In genomic region chr13:44088911-44089851, GRCh38 we compare ENCODE assay signal across 17 cellular contexts.
DNase-seq lines count a peak whose midpoint lies in the region; ATAC-seq and TF ChIP-seq lines count a peak whose summit lies in the region.
"Had no signal": no experiment of that assay in that cellular context is flagged by ENCODE, and none has a peak within 500 bp of the region (broad histone marks: within the 10 kb centered on the region; RNA-seq: fewer than 3 reads in every experiment).

No MANE protein-coding gene starts in this region.

- H3K27me3 Mint-ChIP-seq in CD8-positive, alpha-beta T cell (ENCODE audit: low read depth): no peaks in the 10 kb centered on the region
- no peaks in the 10 kb centered on the region for H3K27me3 Mint-ChIP-seq in activated naive CD8-positive, alpha-beta T cell

- H2AK5ac ChIP-seq in trophoblast cell (ENCODE audit: low read length): no peak overlapping the region

- H2BK5ac ChIP-seq in trophoblast cell (ENCODE audit: low read depth, low read length, poor library complexity): no peak overlapping the region

- H3K14ac ChIP-seq in trophoblast cell (ENCODE audit: low read length): no peak overlapping the region

- no peaks in the 10 kb centered on the region for H3K79me1 ChIP-seq in trophoblast cell (ENCODE audit: low read length)

- H4K91ac ChIP-seq in trophoblast cell (ENCODE audit: low read depth, low read length): no peak overlapping the region

- no peaks in the 10 kb centered on the region for H3K9me3 ChIP-seq in CD8-positive, alpha-beta T cell (ENCODE audit: low read length)
- H3K9me3 ChIP-seq in trophoblast cell (ENCODE audit: insufficient read depth, low read depth, low read length): no peaks in the 10 kb centered on the region
- no peaks in the 10 kb centered on the region for H3K9me3 ChIP-seq in ovary
- H3K9me3 ChIP-seq: mucosa of descending colon, Peyer's patch, upper lobe of right lung had no signal

- H3K79me2 ChIP-seq in KMS-11 (ENCODE audit: insufficient read depth, low read depth) (no peaks in the 10 kb centered on the region), trophoblast cell (ENCODE audit: control insufficient read depth, insufficient read depth, low read length, poor library complexity) (no peaks in the 10 kb centered on the region)

- ATAC-seq in CD8-positive, alpha-beta T cell: peak; percentile 69
- ATAC-seq: mucosa of descending colon, upper lobe of right lung had no signal

- H3K23ac ChIP-seq in trophoblast cell (ENCODE audit: low read length): no peak overlapping the region

- TF ChIP-seq CTCF in CD8-positive, alpha-beta T cell (IDR thresholded peaks at IDR 0.05): no peak
- TF ChIP-seq CTCF in KMS-11 (conservative IDR thresholded peaks at IDR 0.05; ENCODE audit: low read depth, low read length): no peak
- TF ChIP-seq CTCF in ovary (IDR thresholded peaks at IDR 0.05): no peak

- H3K27ac Mint-ChIP-seq in CD8-positive, alpha-beta T cell: peak overlapping the region; percentile 42
- H3K27ac Mint-ChIP-seq in activated naive CD8-positive, alpha-beta T cell: peak overlapping the region; percentile 85
- H3K27ac Mint-ChIP-seq: T-helper 1 cell treated with Interleukin-12 subunit alpha and Interleukin-12 subunit beta and Interleukin-4 antibody, amounts not matched to agents 30 μg/mL and 1 μg/mL, for 36 hours had no signal

- H3K36me3 ChIP-seq in CD8-positive, alpha-beta T cell (ENCODE audit: insufficient read depth, low read length): no peaks in the 10 kb centered on the region
- H3K36me3 ChIP-seq in KMS-11 (ENCODE audit: insufficient read depth) (no peaks in the 10 kb centered on the region), trophoblast cell (ENCODE audit: control insufficient read depth in 1 of 2, insufficient read depth in 2 of 2, low read length in 2 of 2) (no peaks in the 10 kb centered on the region), ovary (no peaks in the 10 kb centered on the region)
- H3K36me3 ChIP-seq: BLaER1, Peyer's patch, upper lobe of right lung had no signal

- peaks cover 3% of the 10 kb centered on the region for H3K9me3 Mint-ChIP-seq in CD8-positive, alpha-beta T cell
- H3K9me3 Mint-ChIP-seq in activated naive CD8-positive, alpha-beta T cell (ENCODE audit: low read depth): no peaks in the 10 kb centered on the region
- H3K9me3 Mint-ChIP-seq: T-helper 1 cell treated with Interleukin-12 subunit alpha and Interleukin-12 subunit beta and Interleukin-4 antibody, amounts not matched to agents 30 μg/mL and 1 μg/mL, for 36 hours had no signal

- no peaks in the 10 kb centered on the region for H4K20me1 ChIP-seq in KMS-11 (ENCODE audit: insufficient read depth)
- H4K20me1 ChIP-seq: BLaER1 had no signal

- no peak for TF ChIP-seq EP300 in ovary (IDR thresholded peaks at IDR 0.05)

- POLR2A ChIA-PET in CD8-positive, alpha-beta T cell (lab: Charles Lee): interaction anchor here (0.6 kb wide), 1 partner anchor 37 kb away, joined by 3 read pairs; no protein-coding TSS in a partner anchor

- no peak overlapping the region for H3K4me3 Mint-ChIP-seq in CD8-positive, alpha-beta T cell
- no peak overlapping the region for H3K4me3 Mint-ChIP-seq in activated naive CD8-positive, alpha-beta T cell
- H3K4me3 Mint-ChIP-seq: T-helper 1 cell treated with Interleukin-12 subunit alpha and Interleukin-12 subunit beta and Interleukin-4 antibody, amounts not matched to agents 30 μg/mL and 1 μg/mL, for 36 hours had no signal

- no peaks in the 10 kb centered on the region for H3K36me3 Mint-ChIP-seq in CD8-positive, alpha-beta T cell
- no peaks in the 10 kb centered on the region for H3K36me3 Mint-ChIP-seq in activated naive CD8-positive, alpha-beta T cell

- no peak overlapping the region for H3K4ac ChIP-seq in trophoblast cell (ENCODE audit: low read depth, low read length)

- CTCF ChIA-PET in CD8-positive, alpha-beta T cell (lab: Charles Lee): no interaction called here

- H3K18ac ChIP-seq in trophoblast cell (ENCODE audit: low read length): no peak overlapping the region

- no CpG with 5 or more reads among the region's 6 CpGs for WGBS in trophoblast cell (ENCODE audit: extremely low coverage, insufficient coverage, insufficient read length)
- WGBS in ovary, 3 donors: 84 to 88% (median 87%) methylated on average over 6 of the region's 6 CpGs

- no peak overlapping the region for H3K4me3 ChIP-seq in CD8-positive, alpha-beta T cell (ENCODE audit: low read depth, low read length)
- H3K4me3 ChIP-seq in KMS-11 (IDR thresholded peaks at IDR 0.05; ENCODE audit: insufficient read depth, low read depth, low read length): no peak overlapping the region
- H3K4me3 ChIP-seq in trophoblast cell (ENCODE audit: low read depth, low read length): no peak overlapping the region
- no peak overlapping the region for H3K4me3 ChIP-seq in ovary
- H3K4me3 ChIP-seq: BLaER1, mucosa of descending colon, Peyer's patch, upper lobe of right lung had no signal

- no peak for DNase-seq in CD8-positive, alpha-beta T cell
- peak; percentile 43 to 75 for DNase-seq in trophoblast cell
- no peak for DNase-seq in ovary
- no peak for DNase-seq in NCI-H1092 treated with DMSO at 0.1 percent for 48 hours (lab: John Stamatoyannopoulos, UW)
- no peak for DNase-seq in iPS-NIHi11 (ENCODE audit: low spot score)
- DNase-seq: activated CD4-positive, alpha-beta T cell treated with anti-CD3 and anti-CD28 coated beads for 4 hours; activated effector memory CD4-positive, alpha-beta T cell treated with anti-CD3 and anti-CD28 coated beads, Interleukin-2, amount 50 U/mL, for 16 hours; mucosa of descending colon; NCI-H1436 treated with DMSO at 0.1 percent for 48 hours; NCI-H510A; Peyer's patch; posterior cingulate gyrus; upper lobe of right lung had no signal

- no peak overlapping the region for H2BK12ac ChIP-seq in trophoblast cell (ENCODE audit: low read length)

- no peaks in the 10 kb centered on the region for H3K27me3 ChIP-seq in CD8-positive, alpha-beta T cell (ENCODE audit: insufficient read depth, low read length)
- H3K27me3 ChIP-seq in KMS-11 (ENCODE audit: insufficient read depth, low read depth) (no peaks in the 10 kb centered on the region), trophoblast cell (ENCODE audit: insufficient read depth, low read length) (no peaks in the 10 kb centered on the region), ovary (no peaks in the 10 kb centered on the region)
- H3K27me3 ChIP-seq: BLaER1, Peyer's patch, upper lobe of right lung had no signal

- no peak overlapping the region for H4K12ac ChIP-seq in trophoblast cell (ENCODE audit: low read depth, low read length)

- TF ChIP-seq POLR2A in ovary (IDR thresholded peaks at IDR 0.05): no peak

- H3K27ac ChIP-seq in CD8-positive, alpha-beta T cell (ENCODE audit: low read depth, low read length): no peak overlapping the region
- H3K27ac ChIP-seq in KMS-11: peak overlapping the region; percentile 69
- H3K27ac ChIP-seq in trophoblast cell (ENCODE audit: low read depth, low read length): no peak overlapping the region
- no peak overlapping the region for H3K27ac ChIP-seq in ovary
- H3K27ac ChIP-seq: BLaER1, Peyer's patch, upper lobe of right lung had no signal

- H2BK120ac ChIP-seq in trophoblast cell (ENCODE audit: insufficient read depth, low read length, poor library complexity): no peak overlapping the region

- H2AFZ ChIP-seq in KMS-11 (ENCODE audit: low read depth) (no peak overlapping the region), trophoblast cell (ENCODE audit: insufficient read depth, low read length, poor library complexity) (no peak overlapping the region)

- H3K4me2 ChIP-seq in KMS-11 (peak overlapping the region; percentile 66), trophoblast cell (ENCODE audit: low read length) (no peak overlapping the region)
- H3K4me2 ChIP-seq: BLaER1 had no signal

- H3K4me1 Mint-ChIP-seq in CD8-positive, alpha-beta T cell (ENCODE audit: low read depth): peaks cover 27% of the 10 kb centered on the region
- peaks cover 34% of the 10 kb centered on the region for H3K4me1 Mint-ChIP-seq in activated naive CD8-positive, alpha-beta T cell (ENCODE audit: low read depth)

- H4K8ac ChIP-seq in trophoblast cell (ENCODE audit: low read depth, low read length): no peak overlapping the region

- H3K9ac ChIP-seq in KMS-11 (peak overlapping the region; percentile 26; the same call in 1 of the 2 replicates), trophoblast cell (ENCODE audit: low read length) (no peak overlapping the region)
- H3K9ac ChIP-seq: BLaER1 had no signal

- H3K4me1 ChIP-seq in CD8-positive, alpha-beta T cell (ENCODE audit: insufficient read depth, low read length): peaks cover 8% of the 10 kb centered on the region
- H3K4me1 ChIP-seq in KMS-11 (ENCODE audit: low read depth, poor library complexity, severe bottlenecking) (peaks cover 39% of the 10 kb centered on the region), trophoblast cell (ENCODE audit: control insufficient read depth in 1 of 2, insufficient read depth in 2 of 2, low read length in 2 of 2) (no peaks in the 10 kb centered on the region), ovary (ENCODE audit: insufficient read depth) (no peaks in the 10 kb centered on the region)
- H3K4me1 ChIP-seq: Peyer's patch, upper lobe of right lung had no signal

- intact Hi-C loops in CD8-positive, alpha-beta T cell (cut with DNase I, micrococcal nuclease): no loop called here
- intact Hi-C loops in ovary (cut with DNase I): no loop called here

Comparison
In these comparisons a context has a peak if more than half of its experiments do, and no peak if none do; other contexts are left out.
1. DNase-seq: peak in trophoblast cell (2 of 2); none in CD8-positive, alpha-beta T cell (0 of 7), ovary (0 of 5), NCI-H1092 treated with DMSO at 0.1 percent for 48 hours (single experiment) and iPS-NIHi11 (single experiment).